14 cellular contexts compared by ENCODE assay signal in the genomic region with DNA sequence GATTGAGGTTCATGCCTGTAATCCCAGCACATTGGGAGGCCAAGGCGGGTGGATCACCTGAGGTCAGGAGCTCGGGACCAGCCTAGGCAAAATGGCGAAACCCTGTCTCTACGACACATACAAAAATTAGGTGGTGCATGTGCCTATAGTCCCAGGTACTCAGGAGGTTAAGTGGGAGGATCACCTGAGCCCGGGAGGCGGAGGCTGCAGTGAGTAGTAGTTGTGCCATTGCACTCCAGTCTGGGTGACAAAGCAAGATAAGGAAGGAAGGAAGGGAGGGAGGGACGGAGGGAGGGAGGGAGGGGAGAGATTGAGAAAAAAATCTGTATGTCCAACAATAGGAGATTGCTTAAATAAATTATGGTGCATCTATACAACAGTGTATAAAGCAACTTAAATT. TPM values are rescaled to one million over a fixed set of nuclear protein-coding genes. Genes with fewer than 3 reads are reported as not detected.
DNase-seq lines count a peak whose midpoint lies in the region; ATAC-seq and TF ChIP-seq lines count a peak whose summit lies in the region.
"Had no signal": no experiment of that assay in that cellular context is flagged by ENCODE, and none has a peak within 500 bp of the region (broad histone marks: within the 10 kb centered on the region; RNA-seq: fewer than 3 reads in every experiment).

No MANE protein-coding gene starts in this region.

- no peak overlapping the region for H3K27ac Mint-ChIP-seq in H9
- H3K27ac Mint-ChIP-seq: CD4-positive, CD25-positive, alpha-beta regulatory T cell had no signal

- H3K23me2 ChIP-seq in H9 (ENCODE audit: insufficient read length, low read depth, low read length, poor library complexity, severe bottlenecking): no peaks in the 10 kb centered on the region

- no peaks in the 10 kb centered on the region for H3K79me1 ChIP-seq in H9 (ENCODE audit: insufficient read depth, low read depth, low read length, poor library complexity, severe bottlenecking)

- H2AK5ac ChIP-seq in H9 (ENCODE audit: insufficient read length, low read length): no peak overlapping the region

- H3K18ac ChIP-seq in H9 (ENCODE audit: insufficient read length, low read depth, low read length): no peak overlapping the region

- H2BK5ac ChIP-seq in H9 (ENCODE audit: insufficient read length, low read length): no peak overlapping the region

- no peaks in the 10 kb centered on the region for H3K27me3 ChIP-seq in H9 (ENCODE audit: insufficient read depth, low read length)
- H3K27me3 ChIP-seq: BLaER1 treated with 17β-estradiol and CSF1 and Interleukin-3, amounts not matched to agents 10 nM and 100 nM had no signal

- no peak overlapping the region for H3K9ac ChIP-seq in H9 (ENCODE audit: extremely low read depth, insufficient read length, low read length)
- H3K9ac ChIP-seq: BLaER1 treated with 17β-estradiol and CSF1 and Interleukin-3, amounts not matched to agents 10 nM and 100 nM had no signal

- peak; percentile 48 for ATAC-seq in Right ventricle myocardium superior (ENCODE audit: poor library complexity)
- no peak for ATAC-seq in left cardiac atrium
- ATAC-seq in left lobe of liver: no peak
- no peak for ATAC-seq in HG03108 (IDR thresholded peaks at IDR 0.05; ENCODE audit: unreplicated experiment)

- H3K4me1 Mint-ChIP-seq in H9: peaks cover 6 to 21% of the 10 kb centered on the region in 2 experiments; a peak in 3 of 4 replicates

- H3T11ph ChIP-seq in H9 (ENCODE audit: low read length): no peak overlapping the region

- H2BK20ac ChIP-seq in H9 (ENCODE audit: low read depth, low read length, poor library complexity, severe bottlenecking): no peak overlapping the region

- H4K20me1 ChIP-seq in H9 (ENCODE audit: control insufficient read depth, insufficient read depth, insufficient read length): no peaks in the 10 kb centered on the region
- H4K20me1 ChIP-seq: BLaER1 treated with 17β-estradiol and CSF1 and Interleukin-3, amounts not matched to agents 10 nM and 100 nM had no signal

- no peak overlapping the region for H3K56ac ChIP-seq in H9 (ENCODE audit: insufficient read length, low read depth, low read length)

- peaks cover 13% of the 10 kb centered on the region for H3K27me3 Mint-ChIP-seq in H9 (ENCODE audit: low read depth)

- no CpG with 5 or more reads among the region's 7 CpGs for WGBS in H9 (ENCODE audit: extremely low coverage, insufficient read length, low lambda C conversion rate)

- TF ChIP-seq CTCF in H9 (conservative IDR thresholded peaks at IDR 0.05): no peak

- no peak overlapping the region for H2BK12ac ChIP-seq in H9 (ENCODE audit: insufficient read length, low read depth, low read length)

- no peak overlapping the region for H3K27ac ChIP-seq in H9 (ENCODE audit: insufficient read length, low read depth, low read length)
- H3K27ac ChIP-seq: BLaER1 treated with 17β-estradiol and CSF1 and Interleukin-3, amounts not matched to agents 10 nM and 100 nM had no signal

- H3K79me2 ChIP-seq in H9 (ENCODE audit: insufficient read depth, low read length): no peaks in the 10 kb centered on the region

- no peaks in the 10 kb centered on the region for H3K36me3 Mint-ChIP-seq in H9 (ENCODE audit: insufficient read depth in 1 of 3, low read depth in 3 of 3)
- H3K36me3 Mint-ChIP-seq: CD4-positive, CD25-positive, alpha-beta regulatory T cell had no signal

- DNase-seq in Right ventricle myocardium superior: no peak
- DNase-seq in left cardiac atrium: no peak
- DNase-seq in H9: peak; percentile 28
- peak; percentile 18 for DNase-seq in OCI-M1 (lab: John Stamatoyannopoulos, UW)
- DNase-seq in islet precursor cell: peak; percentile 48
- no peak for DNase-seq in left lobe of liver (ENCODE audit: low spot score)
- no peak for DNase-seq in NCI-H2196 treated with DMSO at 0.1 percent for 48 hours (lab: John Stamatoyannopoulos, UW; ENCODE audit: unreplicated experiment)
- DNase-seq: ACHN; CD4-positive, CD25-positive, alpha-beta regulatory T cell; DMS53; GF-D8; H7 had no signal

- no peak overlapping the region for H3K4me2 ChIP-seq in H9 (ENCODE audit: insufficient read depth, insufficient read length, low read length)
- H3K4me2 ChIP-seq: BLaER1 treated with 17β-estradiol and CSF1 and Interleukin-3, amounts not matched to agents 10 nM and 100 nM had no signal

- no peak overlapping the region for H3K23ac ChIP-seq in H9 (ENCODE audit: insufficient read length, low read depth, low read length)

- H2BK120ac ChIP-seq in H9 (ENCODE audit: low read depth, low read length, poor library complexity, severe bottlenecking): no peak overlapping the region

- no peak overlapping the region for H2AFZ ChIP-seq in H9 (ENCODE audit: low read length)

- no peaks in the 10 kb centered on the region for H3K9me3 ChIP-seq in H9 (ENCODE audit: control insufficient read depth, low read depth, low read length)
- H3K9me3 ChIP-seq: BLaER1 treated with 17β-estradiol and CSF1 and Interleukin-3, amounts not matched to agents 10 nM and 100 nM had no signal

- intact Hi-C loops in Right ventricle myocardium superior (cut with DNase I) (no loop called here), left cardiac atrium (cut with DNase I) (no loop called here)

- no peaks in the 10 kb centered on the region for H3K9me3 Mint-ChIP-seq in H9
- H3K9me3 Mint-ChIP-seq: CD4-positive, CD25-positive, alpha-beta regulatory T cell had no signal

- H4K5ac ChIP-seq in H9 (ENCODE audit: insufficient read length, low read depth, low read length): no peak overlapping the region

- no peak overlapping the region for H3K4ac ChIP-seq in H9 (ENCODE audit: low read depth, low read length)

- H3K14ac ChIP-seq in H9 (ENCODE audit: insufficient read depth, low read length): no peak overlapping the region

- H4K8ac ChIP-seq in H9 (replicated peaks; ENCODE audit: insufficient read length, low read depth, low read length): no peak overlapping the region

- no peak overlapping the region for H2BK15ac ChIP-seq in H9 (ENCODE audit: low read depth, low read length)

- H3K4me3 Mint-ChIP-seq in H9: no peak overlapping the region
- H3K4me3 Mint-ChIP-seq: CD4-positive, CD25-positive, alpha-beta regulatory T cell had no signal

- H3K4me1 ChIP-seq in H9 (ENCODE audit: insufficient read depth, low read length): no peaks in the 10 kb centered on the region
- H3K4me1 ChIP-seq: BLaER1 treated with 17β-estradiol and CSF1 and Interleukin-3, amounts not matched to agents 10 nM and 100 nM had no signal

- no peak overlapping the region for H4K91ac ChIP-seq in H9 (ENCODE audit: insufficient read length, low read depth, low read length)

RNA-seq across cellular contexts. Expression of gene TLL2, which starts 13.2 kb away (rescaled TPM):
- total RNA-seq in Right ventricle myocardium superior (8.7 TPM), left cardiac atrium (10 to 100 TPM in 1 of 2 donors, 1 to 10 TPM in 1; 1.5 to 11.5 TPM), H9 (2021) (1.4 and 1.8 TPM in 2 replicates), left lobe of liver (not detected)
- total RNA-seq: CD4-positive, CD25-positive, alpha-beta regulatory T cell had no signal

Comparison
In these comparisons a context has a peak if more than half of its experiments do, and no peak if none do; other contexts are left out.
1. DNase-seq: peak in H9 (single experiment), OCI-M1 (single experiment) and islet precursor cell (single experiment); none in Right ventricle myocardium superior (single experiment), left cardiac atrium (single experiment), left lobe of liver (single experiment) and NCI-H2196 treated with DMSO at 0.1 percent for 48 hours (single experiment).